In the genomic region with DNA sequence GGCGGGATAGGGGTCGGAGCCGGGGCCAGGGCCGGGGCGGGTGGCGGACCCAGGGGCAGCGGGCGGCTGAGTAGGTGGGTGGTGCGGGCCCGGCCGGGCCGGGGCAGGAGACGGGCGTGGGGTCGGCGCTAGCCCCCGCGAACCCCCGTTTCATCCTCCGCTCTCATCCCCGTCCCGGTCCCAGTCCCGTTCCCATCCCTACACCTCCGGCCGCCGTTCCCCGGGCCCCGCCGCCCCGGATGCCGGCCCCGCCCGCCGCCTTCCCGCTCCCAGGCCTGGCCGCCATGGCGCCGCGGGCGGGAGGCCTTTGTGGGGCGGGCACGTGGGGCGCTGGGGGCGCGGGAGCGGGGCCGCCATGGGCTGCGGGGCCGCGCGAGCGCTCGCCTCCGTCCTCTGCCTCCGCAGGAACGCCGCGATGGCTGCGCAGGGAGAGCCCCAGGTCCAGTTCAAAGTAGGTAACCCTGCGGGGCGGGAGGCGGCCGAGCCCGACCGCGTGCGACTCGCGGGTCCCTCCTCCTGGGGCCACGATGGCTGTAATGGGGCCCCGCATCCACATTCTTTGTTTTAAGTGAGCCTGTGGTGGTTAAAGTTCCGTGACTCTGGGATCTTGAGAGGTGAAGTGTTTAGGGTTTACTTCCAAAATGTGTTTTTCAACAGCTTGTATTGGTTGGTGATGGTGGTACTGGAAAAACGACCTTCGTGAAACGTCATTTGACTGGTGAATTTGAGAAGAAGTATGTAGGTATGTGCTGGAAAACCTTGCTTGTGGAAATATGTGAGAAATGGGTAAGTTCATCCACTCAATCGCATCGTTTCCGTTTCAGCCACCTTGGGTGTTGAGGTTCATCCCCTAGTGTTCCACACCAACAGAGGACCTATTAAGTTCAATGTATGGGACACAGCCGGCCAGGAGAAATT, we compare ENCODE assay signal across 8 cellular contexts. TPM values are rescaled to one million over a fixed set of nuclear protein-coding genes. Genes with fewer than 3 reads are reported as not detected.
DNase-seq lines count a peak whose midpoint lies in the region; ATAC-seq, FAIRE-seq and TF ChIP-seq lines count a peak whose summit lies in the region.

No MANE protein-coding gene starts in this region.

- H3K27ac ChIP-seq in ACC112 (ENCODE audit: low read depth, low read length), result peak overlapping the region; percentile 80
- H3K27ac ChIP-seq in SU-DHL-6 (ENCODE audit: low read depth, low read length), result peak overlapping the region; percentile 73
- H3K27ac ChIP-seq in GM12878 (ENCODE audit: control insufficient read depth, insufficient read depth), result peak overlapping the region; percentile 93
- H3K27ac ChIP-seq in iPS DF 6.9 (ENCODE audit: low read length), result no peak overlapping the region

- H3K27me3 ChIP-seq in ACC112 (ENCODE audit: insufficient read depth, low read length), result no peaks in the 10 kb centered on the region
- H3K27me3 ChIP-seq in SU-DHL-6 (ENCODE audit: low read length), result no peaks in the 10 kb centered on the region
- H3K27me3 ChIP-seq in GM12878 (replicated peaks in 1 of 2; ENCODE audit: control insufficient read depth in 2 of 2, insufficient read depth in 2 of 2, low read length in 1 of 2), result no peaks in the 10 kb centered on the region
- no peaks in the 10 kb centered on the region for H3K27me3 ChIP-seq in iPS DF 6.9 (ENCODE audit: control insufficient read depth, insufficient read depth, low read length)

- peaks cover 22% of the 10 kb centered on the region for H3K4me1 ChIP-seq in ACC112 (ENCODE audit: control insufficient read depth, insufficient read depth, low read length, unreplicated experiment)
- H3K4me1 ChIP-seq in GM12878 (ENCODE audit: control insufficient read depth, insufficient read depth, low read length), result peaks cover 7% of the 10 kb centered on the region
- peaks cover 2% of the 10 kb centered on the region for H3K4me1 ChIP-seq in iPS DF 6.9 (ENCODE audit: control insufficient read depth, insufficient read depth, low read length)

- TF ChIP-seq RAD21 in GM12878 (IDR thresholded peaks at IDR 0.05; ENCODE audit: insufficient read depth, low read depth, low read length), result no peak

- DNase-seq in GM12878 (ENCODE audit: low read depth, low spot score), result no peak
- DNase-seq in iPS DF 6.9 (ENCODE audit: low read depth, low spot score), result no peak
- DNase-seq in skeletal muscle cell (ENCODE audit: low read depth), result no peak
- DNase-seq in NCI-H2029 (lab: John Stamatoyannopoulos, UW), result no peak

- SMC1A ChIA-PET in GM12878 (lab: Charles Lee; ENCODE audit: uncharacterized antibody, unreplicated experiment), result interaction anchor here (0.5 to 0.6 kb wide), 2 partner anchors 102 to 220 kb away, joined by 3 read pairs; no protein-coding TSS in a partner anchor

- H4K20me1 ChIP-seq in SU-DHL-6 (ENCODE audit: low read depth, low read length) (peaks cover 36% of the 10 kb centered on the region), GM12878 (ENCODE audit: control insufficient read depth, insufficient read depth) (no peaks in the 10 kb centered on the region; the same call in 1 of the 2 replicates)

- intact Hi-C loops in GM12878 (cut with micrococcal nuclease; ENCODE audit: unreplicated experiment), result loop anchor here (5.0 kb wide), 3 partner anchors 35 to 130 kb away; a partner anchor contains a TSS

- 1% methylated on average over 28 of the region's 79 CpGs for WGBS in GM12878 (ENCODE audit: insufficient coverage, insufficient replicate concordance, low lambda C conversion rate, missing lambda C conversion rate)
- no CpG with 5 or more reads among the region's 79 CpGs for WGBS in iPS DF 6.9 (ENCODE audit: insufficient coverage, insufficient read length)

- no peak for TF ChIP-seq CTCF in SU-DHL-6 (IDR thresholded peaks at IDR 0.05; ENCODE audit: insufficient read depth, low read length, poor library complexity, severe bottlenecking)
- TF ChIP-seq CTCF in GM12878 (IDR thresholded peaks at IDR 0.05 in 2 of 3, conservative IDR thresholded peaks at IDR 0.05 in 1 of 3; ENCODE audit: control insufficient read depth in 2 of 3, extremely low read depth in 1 of 3, insufficient read depth in 1 of 3, low read depth in 3 of 3, low read length in 3 of 3), result no peak

- H3F3A ChIP-seq in SU-DHL-6 (ENCODE audit: insufficient read depth), result peaks cover 64% of the 10 kb centered on the region

- POLR2A ChIA-PET in GM12878 (lab: Charles Lee), result interaction anchor here (0.6 kb wide), 1 partner anchor 128 kb away, joined by 5 read pairs; no protein-coding TSS in a partner anchor

- RAD21 ChIA-PET in GM12878 (lab: Charles Lee; ENCODE audit: unreplicated experiment), result no interaction called here

- H3K9me2 ChIP-seq in SU-DHL-6 (replicated peaks; ENCODE audit: insufficient read depth, low read length), result no peaks in the 10 kb centered on the region

- in situ Hi-C loops in GM12878 (cut with MboI), result no loop called here

- peak overlapping the region; percentile 78 for H3K4me2 ChIP-seq in SU-DHL-6 (ENCODE audit: low read depth, low read length, poor library complexity, severe bottlenecking)
- H3K4me2 ChIP-seq in GM12878 (ENCODE audit: control insufficient read depth, insufficient read depth), result peak overlapping the region; percentile 56

- H3K9me3 ChIP-seq in SU-DHL-6 (ENCODE audit: insufficient read depth, low read length) (no peaks in the 10 kb centered on the region), GM12878 (replicated peaks; ENCODE audit: control insufficient read depth, insufficient read depth, low read length) (no peaks in the 10 kb centered on the region), iPS DF 6.9 (ENCODE audit: control insufficient read depth, insufficient read depth, low read length) (no peaks in the 10 kb centered on the region)

- ATAC-seq in GM18858 (IDR thresholded peaks at IDR 0.05; ENCODE audit: unreplicated experiment) (peak; percentile 16), HG03064 (IDR thresholded peaks at IDR 0.05; ENCODE audit: low read depth, unreplicated experiment) (peak; percentile 36), GM12878 (peak; percentile 35)

- H3K79me2 ChIP-seq in ACC112 (ENCODE audit: control insufficient read depth, insufficient read depth, low read length, unreplicated experiment) (peaks cover 35% of the 10 kb centered on the region), SU-DHL-6 (ENCODE audit: insufficient read depth, low read length) (peaks cover 30% of the 10 kb centered on the region), GM12878 (ENCODE audit: control insufficient read depth, insufficient read depth, low read length) (peaks cover 52% of the 10 kb centered on the region)

- H2AFZ ChIP-seq in ACC112 (ENCODE audit: low read length, unreplicated experiment), result peak overlapping the region; percentile 74
- H2AFZ ChIP-seq in SU-DHL-6 (ENCODE audit: low read depth, low read length, severe bottlenecking), result no peak overlapping the region
- H2AFZ ChIP-seq in GM12878 (ENCODE audit: control insufficient read depth, low read depth, low read length), result no peak overlapping the region; the same call in 1 of the 2 replicates

- no TSS peak for BruUV-seq in GM12878 (replicated peaks; lab: Mats Ljungman, UMichigan)

- TF ChIP-seq EP300 in GM12878 (IDR thresholded peaks at IDR 0.05; ENCODE audit: borderline replicate concordance in 1 of 2, control insufficient read depth in 1 of 2, low read depth in 2 of 2, low read length in 2 of 2), result no peak

- H3K4me3 ChIP-seq in ACC112 (ENCODE audit: low read depth, low read length), result peak overlapping the region; percentile 99
- peak overlapping the region; percentile 92 for H3K4me3 ChIP-seq in SU-DHL-6 (ENCODE audit: insufficient read depth, low read length, poor library complexity, severe bottlenecking)
- peak overlapping the region; percentile 98 for H3K4me3 ChIP-seq in GM12878
- H3K4me3 ChIP-seq in iPS DF 6.9 (ENCODE audit: low read length), result peak overlapping the region; percentile 95
- peak overlapping the region; percentile 90 for H3K4me3 ChIP-seq in skeletal muscle cell (ENCODE audit: low read depth, low read length)

- peak overlapping the region; percentile 99 for H3K9ac ChIP-seq in SU-DHL-6 (ENCODE audit: low read length)
- H3K9ac ChIP-seq in GM12878 (ENCODE audit: control insufficient read depth, insufficient read depth, low read length), result peak overlapping the region; percentile 97

- FAIRE-seq in GM12878 (lab: Jason Lieb, UNC), result no peak

- peaks cover 50% of the 10 kb centered on the region for H3K36me3 ChIP-seq in ACC112 (ENCODE audit: insufficient read depth, low read length)
- H3K36me3 ChIP-seq in SU-DHL-6 (ENCODE audit: low read length), result peaks cover 44% of the 10 kb centered on the region
- peaks cover 6 to 31% of the 10 kb centered on the region in 2 experiments for H3K36me3 ChIP-seq in GM12878 (ENCODE audit: control insufficient read depth in 2 of 2, insufficient read depth in 2 of 2, low read length in 1 of 2)
- peaks cover 22% of the 10 kb centered on the region; the same call in 1 of the 2 replicates for H3K36me3 ChIP-seq in iPS DF 6.9 (ENCODE audit: control insufficient read depth, insufficient read depth, low read length)

- CTCF ChIA-PET in GM12878 (lab: Yijun Ruan, JAX), result no interaction called here

- peak; percentile 69 for TF ChIP-seq POLR2A in GM12878 (IDR thresholded peaks at IDR 0.05; ENCODE audit: low read depth, low read length)

RNA-seq across cellular contexts. Expression of a gene that starts 0.6 kb away (rescaled TPM):
- 188 and 200 TPM in 2 replicates for total RNA-seq in GM12878 (2013; cell fraction: nucleolus; rRNA removed)
- total RNA-seq in GM12878 (2014; rRNA removed) (1,598 and 2,001 TPM in 2 replicates), GM12878 (2014; rRNA removed; fragmentation: Illumina TruSeq; extraction: Trizol) (1,619 and 1,657 TPM in 2 replicates), GM12878 (2021) (1,882 and 1,927 TPM in 2 replicates)
- 1,093 TPM for polyA plus RNA-seq in GM12878 (2011; ENCODE audit: low read depth)
- polyA plus RNA-seq in GM12878 (2011; rRNA removed) (3,769 and 4,371 TPM in 2 replicates), GM12878 (2014; fragmentation: Illumina TruSeq; extraction: Trizol) (2,276 and 2,670 TPM in 2 replicates), GM12878 (2014; fragmentation: Nextera tagmentation; extraction: Ambion mirVana) (1,000 to 10,000 TPM; 3,131 to 3,633 TPM), GM12878 (2014; rRNA removed) (2,435 and 2,587 TPM in 2 replicates), GM12878 (2016; fragmentation: Nextera tagmentation; extraction: Ambion mirVana) (1,000 to 10,000 TPM; 3,103 to 3,142 TPM)
- polyA plus RNA-seq in GM12878 (2011; cell fraction: cytosol; rRNA removed), result 2,608 and 3,247 TPM in 2 replicates
- 1,649 and 2,165 TPM in 2 replicates for polyA plus RNA-seq in GM12878 (2011; cell fraction: nucleus; rRNA removed)
- polyA plus RNA-seq in GM12878 (2012), result 1,519 and 1,580 TPM in 2 replicates
- polyA minus RNA-seq in GM12878 (2011; rRNA and poly(A)+ RNA removed), result 1,704 and 2,289 TPM in 2 replicates
- 413 and 516 TPM in 2 replicates for polyA minus RNA-seq in GM12878 (2011; cell fraction: cytosol; rRNA and poly(A)+ RNA removed)
- 140 and 192 TPM in 2 replicates for polyA minus RNA-seq in GM12878 (2011; cell fraction: nucleus; rRNA and poly(A)+ RNA removed)

RNA-seq across cellular contexts. Expression of a gene that starts 33.4 kb away (rescaled TPM):
- 28.7 and 37.0 TPM in 2 replicates for total RNA-seq in GM12878 (2013; cell fraction: nucleolus; rRNA removed)
- 9.1 and 11.8 TPM in 2 replicates for total RNA-seq in GM12878 (2014; rRNA removed)
- 13.4 and 14.5 TPM in 2 replicates for total RNA-seq in GM12878 (2014; rRNA removed; fragmentation: Illumina TruSeq; extraction: Trizol)
- total RNA-seq in GM12878 (2021), result 11.0 and 11.3 TPM in 2 replicates
- polyA plus RNA-seq in GM12878 (2011; ENCODE audit: low read depth), result 6.4 TPM
- polyA plus RNA-seq in GM12878 (2011; rRNA removed), result 22.2 and 27.3 TPM in 2 replicates
- polyA plus RNA-seq in GM12878 (2011; cell fraction: cytosol; rRNA removed), result 9.9 and 10.7 TPM in 2 replicates
- polyA plus RNA-seq in GM12878 (2011; cell fraction: nucleus; rRNA removed), result 36.6 and 36.8 TPM in 2 replicates
- polyA plus RNA-seq in GM12878 (2012), result 7.3 and 8.8 TPM in 2 replicates
- polyA plus RNA-seq in GM12878 (2014; fragmentation: Illumina TruSeq; extraction: Trizol), result 15.4 and 18.7 TPM in 2 replicates
- 1 to 10 TPM; 6.0 to 7.8 TPM for polyA plus RNA-seq in GM12878 (2014; fragmentation: Nextera tagmentation; extraction: Ambion mirVana)
- 12.1 and 16.2 TPM in 2 replicates for polyA plus RNA-seq in GM12878 (2014; rRNA removed)
- 1 to 10 TPM; 6.6 to 6.9 TPM for polyA plus RNA-seq in GM12878 (2016; fragmentation: Nextera tagmentation; extraction: Ambion mirVana)
- polyA minus RNA-seq in GM12878 (2011; rRNA and poly(A)+ RNA removed), result 5.1 and 8.4 TPM in 2 replicates
- polyA minus RNA-seq in GM12878 (2011; cell fraction: cytosol; rRNA and poly(A)+ RNA removed), result 4.6 and 5.5 TPM in 2 replicates
- 3.5 and 5.5 TPM in 2 replicates for polyA minus RNA-seq in GM12878 (2011; cell fraction: nucleus; rRNA and poly(A)+ RNA removed)
